Comparison of ENCODE assay signal across 20 cellular contexts in genomic region chr9:121858788-121859187, GRCh38.
DNase-seq lines count a peak whose midpoint lies in the region; ATAC-seq, FAIRE-seq and TF ChIP-seq lines count a peak whose summit lies in the region.
"Had no signal": no experiment of that assay in that cellular context is flagged by ENCODE, and none has a peak within 500 bp of the region (broad histone marks: within the 10 kb centered on the region; RNA-seq: fewer than 3 reads in every experiment).

No MANE protein-coding gene starts in this region.

- CTCF ChIA-PET in HepG2 (lab: Yijun Ruan, JAX; ENCODE audit: low intra/inter-chr PET ratio, low total read pairs), result no interaction called here

- no peak for TF ChIP-seq RAD21 in HepG2 (CRISPR knock-in tag; IDR thresholded peaks at IDR 0.05)

- H3K4me2 ChIP-seq in HepG2 (ENCODE audit: low read depth, low read length) (no peak overlapping the region), osteoblast (ENCODE audit: insufficient read depth, low read length) (no peak overlapping the region)

- ATAC-seq in right cardiac atrium, result no peak
- no peak for ATAC-seq in HepG2
- no peak for ATAC-seq in HG02759 (IDR thresholded peaks at IDR 0.05; ENCODE audit: unreplicated experiment)
- no peak for ATAC-seq in GM19351 (IDR thresholded peaks at IDR 0.05; ENCODE audit: unreplicated experiment)
- ATAC-seq: Panc1 had no signal

- TF ChIP-seq CTCF in right atrium auricular region (IDR thresholded peaks at IDR 0.05) (no peak), bronchial epithelial cell (IDR thresholded peaks at IDR 0.05; ENCODE audit: insufficient read depth, low read length, severe bottlenecking) (no peak), HepG2 (CRISPR knock-in tag; IDR thresholded peaks at IDR 0.05) (no peak), osteoblast (IDR thresholded peaks at IDR 0.05; ENCODE audit: extremely low read depth, low read depth, low read length) (no peak)

- no peak overlapping the region for H3K27ac ChIP-seq in right atrium auricular region
- no peak overlapping the region for H3K27ac ChIP-seq in right cardiac atrium (ENCODE audit: low read length)
- no peak overlapping the region for H3K27ac ChIP-seq in HepG2 (ENCODE audit: extremely low read length, insufficient read depth, low read length)
- H3K27ac ChIP-seq in osteoblast (ENCODE audit: low read depth, low read length), result no peak overlapping the region

- DNase-seq in right atrium auricular region (ENCODE audit: low spot score) (peak; percentile 16), right cardiac atrium (no peak), bronchial epithelial cell (ENCODE audit: low read depth) (no peak), HepG2 (ENCODE audit: low spot score) (no peak), osteoblast (ENCODE audit: insufficient read length, low spot score, missing footprints) (no peak), T1000 (lab: John Stamatoyannopoulos, UW) (no peak)
- DNase-seq: Caco-2; CD4-positive, alpha-beta T cell; DMS153; KG1; NCI-H187; NCI-H226; NCI-H524; NCI-H82 had no signal

- H3K36me3 ChIP-seq in right atrium auricular region, result no peaks in the 10 kb centered on the region
- H3K36me3 ChIP-seq in bronchial epithelial cell (ENCODE audit: control insufficient read depth, insufficient read depth, low read length), result peaks cover 12% of the 10 kb centered on the region
- H3K36me3 ChIP-seq in HepG2 (replicated peaks in 1 of 2; ENCODE audit: control insufficient read depth in 1 of 2, insufficient read depth in 2 of 2, low read length in 2 of 2), result no peaks in the 10 kb centered on the region
- H3K36me3 ChIP-seq in osteoblast (ENCODE audit: insufficient read depth, low read length), result no peaks in the 10 kb centered on the region

- POLR2A ChIA-PET in HepG2 (lab: Yijun Ruan, JAX), result no interaction called here

- H3K27me3 ChIP-seq in right atrium auricular region, result no peaks in the 10 kb centered on the region
- H3K27me3 ChIP-seq in right cardiac atrium (ENCODE audit: control insufficient read depth, insufficient read depth), result no peaks in the 10 kb centered on the region
- H3K27me3 ChIP-seq in bronchial epithelial cell (ENCODE audit: control insufficient read depth, insufficient read depth, low read length), result no peaks in the 10 kb centered on the region
- H3K27me3 ChIP-seq in HepG2 (ENCODE audit: control insufficient read depth in 1 of 2, insufficient read depth in 2 of 2, low read length in 2 of 2), result peaks cover 1 to 28% of the 10 kb centered on the region in 2 experiments; a peak in 3 of 5 replicates
- H3K27me3 ChIP-seq in osteoblast (ENCODE audit: insufficient read depth, low read length), result no peaks in the 10 kb centered on the region

- TF ChIP-seq POLR2A in HepG2 (IDR thresholded peaks at IDR 0.05; ENCODE audit: insufficient read depth in 1 of 2, low read depth in 2 of 2, low read length in 2 of 2), result no peak

- WGBS in right cardiac atrium, result 84% methylated on average over 8 of the region's 8 CpGs
- 55% methylated on average over 6 of the region's 8 CpGs for WGBS in HepG2 (ENCODE audit: low lambda C conversion rate)

- BruUV-seq in HepG2 (replicated peaks; lab: Mats Ljungman, UMichigan), result no TSS peak

- in situ Hi-C loops in HepG2 (cut with HindIII; ENCODE audit: extremely low pct_ligation_motif_present, low pct_unique_long_range_greater_than_20kb), result no loop called here

- peak; percentile 40 for FAIRE-seq in bronchial epithelial cell (lab: Jason Lieb, UNC)
- FAIRE-seq in HepG2 (lab: Jason Lieb, UNC), result no peak
- FAIRE-seq: A204.1, GM12891, H54 had no signal

- intact Hi-C loops in right cardiac atrium (cut with DNase I) (loop anchor here in 1 of 4 donors (10.0 kb wide), 1 partner anchor 114 kb away; no protein-coding TSS in a partner anchor), HepG2 (cut with micrococcal nuclease; ENCODE audit: unreplicated experiment) (no loop called here)

- H3K79me2 ChIP-seq in HepG2 (ENCODE audit: insufficient read depth, low read length) (no peaks in the 10 kb centered on the region), osteoblast (ENCODE audit: insufficient read depth, low read length) (no peaks in the 10 kb centered on the region)

- H2AFZ ChIP-seq in HepG2 (ENCODE audit: low read length) (no peak overlapping the region), osteoblast (ENCODE audit: low read length) (no peak overlapping the region)

- TF ChIP-seq EP300 in HepG2 (IDR thresholded peaks at IDR 0.05; ENCODE audit: low read depth in 2 of 2, low read length in 2 of 2) (no peak), HepG2 (CRISPR knock-in tag; IDR thresholded peaks at IDR 0.05; ENCODE audit: borderline replicate concordance) (no peak)

- H4K20me1 ChIP-seq in HepG2 (ENCODE audit: insufficient read depth, low read length) (no peaks in the 10 kb centered on the region), osteoblast (ENCODE audit: insufficient read depth, low read length) (no peaks in the 10 kb centered on the region)

- H3K4me1 ChIP-seq in right atrium auricular region (peaks cover 0 to 24% of the 10 kb centered on the region in 2 donors), right cardiac atrium (ENCODE audit: control insufficient read depth, insufficient read depth, low read length) (peaks cover 1% of the 10 kb centered on the region), HepG2 (ENCODE audit: insufficient read depth, low read length) (no peaks in the 10 kb centered on the region), osteoblast (ENCODE audit: insufficient read depth, low read length) (peaks cover 15% of the 10 kb centered on the region)
- H3K4me1 ChIP-seq: Caco-2 had no signal

- H3K9ac ChIP-seq in HepG2 (ENCODE audit: insufficient read depth, low read depth, low read length), result no peak overlapping the region

- no peaks in the 10 kb centered on the region for H3K9me3 ChIP-seq in right atrium auricular region
- no peaks in the 10 kb centered on the region for H3K9me3 ChIP-seq in right cardiac atrium (ENCODE audit: control insufficient read depth, low read length)
- H3K9me3 ChIP-seq in HepG2 (ENCODE audit: low read length), result no peaks in the 10 kb centered on the region
- no peaks in the 10 kb centered on the region for H3K9me3 ChIP-seq in osteoblast (ENCODE audit: low read depth, low read length)
- H3K9me3 ChIP-seq: Caco-2 had no signal

- no peak overlapping the region for H3K4me3 ChIP-seq in right atrium auricular region
- H3K4me3 ChIP-seq in right cardiac atrium (ENCODE audit: low read length), result no peak overlapping the region
- H3K4me3 ChIP-seq in bronchial epithelial cell (ENCODE audit: low read depth, low read length), result no peak overlapping the region
- no peak overlapping the region for H3K4me3 ChIP-seq in HepG2 (replicated peaks in 1 of 3; ENCODE audit: insufficient read depth in 1 of 3, low read depth in 2 of 3, low read length in 3 of 3)
- no peak overlapping the region for H3K4me3 ChIP-seq in osteoblast (ENCODE audit: insufficient read depth, low read length)

TF ChIP-seq in HepG2, 621 proteins besides CTCF, POLR2A, EP300 and RAD21:
- TF ChIP-seq GATA4 (IDR thresholded peaks at IDR 0.05; ENCODE audit: borderline replicate concordance, low read depth), result no peak
- TF ChIP-seq ELF4 (CRISPR knock-in tag; IDR thresholded peaks at IDR 0.05; ENCODE audit: borderline replicate concordance), result no peak
- no peak for TF ChIP-seq SNRNP70 (IDR thresholded peaks at IDR 0.05; ENCODE audit: low read depth, low read length)
- 0 out of 2 replicates have a peak, but pooled peaks have one; percentile 10 for TF ChIP-seq STAG1 (CRISPR knock-in tag; IDR thresholded peaks at IDR 0.05)
- no peak for TF ChIP-seq TCF12 (IDR thresholded peaks at IDR 0.05)
- TF ChIP-seq TCF12 (CRISPR knock-in tag; IDR thresholded peaks at IDR 0.05), result no peak
- no peak for TF ChIP-seq MAFG (CRISPR knock-in tag; IDR thresholded peaks at IDR 0.05)
